21 cellular contexts compared by ENCODE assay signal in the genomic region with DNA sequence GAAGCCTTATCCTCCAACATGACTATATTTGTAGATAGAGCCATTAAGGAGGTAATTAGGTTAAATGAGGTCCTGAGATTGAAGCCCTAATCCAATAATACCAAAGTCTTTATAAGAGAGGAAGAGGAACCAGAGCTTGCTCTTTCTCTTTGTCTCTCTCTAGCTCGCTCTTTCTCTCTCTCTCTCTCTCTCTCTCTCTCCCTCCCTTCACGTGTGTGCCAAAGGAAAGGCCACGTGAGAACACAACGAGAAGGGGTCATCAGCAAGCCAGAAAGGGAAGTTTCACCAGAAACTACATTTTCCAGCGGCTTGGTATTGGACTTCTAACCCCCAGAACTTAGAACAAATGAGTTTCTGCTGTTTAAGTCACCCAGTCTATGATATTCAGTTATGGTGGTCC.
"Had no signal": no experiment of that assay in that cellular context is flagged by ENCODE, and none has a peak within 500 bp of the region (broad histone marks: within the 10 kb centered on the region; RNA-seq: fewer than 3 reads in every experiment).

No MANE protein-coding gene starts in this region.

- H3K36me3 ChIP-seq: left lung, right lobe of liver, tibial artery had no signal

- H3K27ac Mint-ChIP-seq: activated CD4-positive, alpha-beta T cell treated with anti-CD3 and anti-CD28 coated beads, Interleukin-2, amount 10 ng/mL, durations not matched to agents 24 days and 14 days; activated CD8-positive, alpha-beta memory T cell treated with anti-CD3 and anti-CD28 coated beads, Interleukin-2, amount 10 ng/mL, durations not matched to agents 7 days and 5 days; activated CD8-positive, alpha-beta T cell treated with anti-CD3 and anti-CD28 coated beads for 36 hours; activated naive CD4-positive, alpha-beta T cell treated with anti-CD3 and anti-CD28 coated beads, Interleukin-2, amount 50 U/mL, for 24 hours; brain; dendritic cell treated with granulocyte-macrophage colony-stimulating factor and Interleukin-4, amounts not matched to agents 40 ng/mL and 50 ng/mL, for 4 days; immature natural killer cell; mesothelial cell of epicardium; naive thymus-derived CD8-positive, alpha-beta T cell; stimulated activated effector memory CD8-positive, alpha-beta T cell treated with anti-CD3 and anti-CD28 coated beads, Interleukin-12 subunit alpha, Interleukin-12 subunit beta, amount 100 ng/mL, for 72 hours; stimulated activated naive CD8-positive, alpha-beta T cell treated with anti-CD3 and anti-CD28 coated beads, Interleukin-15, amount 100 ng/mL, for 72 hours had no signal

- H3K4me3 ChIP-seq: left lung, right lobe of liver, skin epidermis, tibial artery had no signal

- H3K27me3 Mint-ChIP-seq: activated CD4-positive, alpha-beta T cell treated with anti-CD3 and anti-CD28 coated beads, Interleukin-2, amount 10 ng/mL, durations not matched to agents 24 days and 14 days; activated CD8-positive, alpha-beta memory T cell treated with anti-CD3 and anti-CD28 coated beads, Interleukin-2, amount 10 ng/mL, durations not matched to agents 7 days and 5 days; activated CD8-positive, alpha-beta T cell treated with anti-CD3 and anti-CD28 coated beads for 36 hours; activated naive CD4-positive, alpha-beta T cell treated with anti-CD3 and anti-CD28 coated beads, Interleukin-2, amount 50 U/mL, for 24 hours; brain; dendritic cell treated with granulocyte-macrophage colony-stimulating factor and Interleukin-4, amounts not matched to agents 40 ng/mL and 50 ng/mL, for 4 days; naive thymus-derived CD8-positive, alpha-beta T cell; stimulated activated naive CD8-positive, alpha-beta T cell treated with anti-CD3 and anti-CD28 coated beads, Interleukin-15, amount 100 ng/mL, for 72 hours had no signal

- H3K36me3 Mint-ChIP-seq: activated CD8-positive, alpha-beta memory T cell treated with anti-CD3 and anti-CD28 coated beads, Interleukin-2, amount 10 ng/mL, durations not matched to agents 7 days and 5 days; activated naive CD4-positive, alpha-beta T cell treated with anti-CD3 and anti-CD28 coated beads, Interleukin-2, amount 50 U/mL, for 24 hours; brain; immature natural killer cell; mesothelial cell of epicardium; naive thymus-derived CD8-positive, alpha-beta T cell; stimulated activated effector memory CD8-positive, alpha-beta T cell treated with anti-CD3 and anti-CD28 coated beads, Interleukin-12 subunit alpha, Interleukin-12 subunit beta, amount 100 ng/mL, for 72 hours had no signal

- H3K9me3 Mint-ChIP-seq: activated CD4-positive, alpha-beta T cell treated with anti-CD3 and anti-CD28 coated beads, Interleukin-2, amount 10 ng/mL, durations not matched to agents 24 days and 14 days; stimulated activated effector memory CD8-positive, alpha-beta T cell treated with anti-CD3 and anti-CD28 coated beads, Interleukin-12 subunit alpha, Interleukin-12 subunit beta, amount 100 ng/mL, for 72 hours had no signal

- H3K4me1 Mint-ChIP-seq: activated CD4-positive, alpha-beta T cell treated with anti-CD3 and anti-CD28 coated beads, Interleukin-2, amount 10 ng/mL, durations not matched to agents 24 days and 14 days; activated CD8-positive, alpha-beta memory T cell treated with anti-CD3 and anti-CD28 coated beads, Interleukin-2, amount 10 ng/mL, durations not matched to agents 7 days and 5 days; activated naive CD4-positive, alpha-beta T cell treated with anti-CD3 and anti-CD28 coated beads, Interleukin-2, amount 50 U/mL, for 24 hours; immature natural killer cell; mesothelial cell of epicardium; naive thymus-derived CD8-positive, alpha-beta T cell; stimulated activated effector memory CD8-positive, alpha-beta T cell treated with anti-CD3 and anti-CD28 coated beads, Interleukin-12 subunit alpha, Interleukin-12 subunit beta, amount 100 ng/mL, for 72 hours; stimulated activated naive CD8-positive, alpha-beta T cell treated with anti-CD3 and anti-CD28 coated beads, Interleukin-15, amount 100 ng/mL, for 72 hours had no signal

- H3K9me3 ChIP-seq: right lobe of liver, tibial artery had no signal

- H3K4me3 Mint-ChIP-seq: activated CD4-positive, alpha-beta T cell treated with anti-CD3 and anti-CD28 coated beads, Interleukin-2, amount 10 ng/mL, durations not matched to agents 24 days and 14 days; activated CD8-positive, alpha-beta memory T cell treated with anti-CD3 and anti-CD28 coated beads, Interleukin-2, amount 10 ng/mL, durations not matched to agents 7 days and 5 days; activated CD8-positive, alpha-beta T cell treated with anti-CD3 and anti-CD28 coated beads for 36 hours; activated naive CD4-positive, alpha-beta T cell treated with anti-CD3 and anti-CD28 coated beads, Interleukin-2, amount 50 U/mL, for 24 hours; brain; dendritic cell treated with granulocyte-macrophage colony-stimulating factor and Interleukin-4, amounts not matched to agents 40 ng/mL and 50 ng/mL, for 4 days; immature natural killer cell; mesothelial cell of epicardium; naive thymus-derived CD8-positive, alpha-beta T cell; stimulated activated effector memory CD8-positive, alpha-beta T cell treated with anti-CD3 and anti-CD28 coated beads, Interleukin-12 subunit alpha, Interleukin-12 subunit beta, amount 100 ng/mL, for 72 hours; stimulated activated naive CD8-positive, alpha-beta T cell treated with anti-CD3 and anti-CD28 coated beads, Interleukin-15, amount 100 ng/mL, for 72 hours had no signal

- H3K4me1 ChIP-seq: left lung, right lobe of liver, tibial artery had no signal

- ATAC-seq: activated CD4-positive, CD25-positive, alpha-beta regulatory T cell treated with anti-CD3 and anti-CD28 coated beads, Interleukin-2, amount 50 U/mL, for 24 hours; activated CD8-positive, alpha-beta memory T cell treated with anti-CD3 and anti-CD28 coated beads, Interleukin-2, amount 10 ng/mL, durations not matched to agents 7 days and 5 days; activated CD8-positive, alpha-beta T cell treated with anti-CD3 and anti-CD28 coated beads for 36 hours; left lung; naive thymus-derived CD8-positive, alpha-beta T cell; right lobe of liver; stimulated activated effector memory CD8-positive, alpha-beta T cell treated with anti-CD3 and anti-CD28 coated beads, Interleukin-12 subunit alpha, Interleukin-12 subunit beta, amount 100 ng/mL, for 72 hours; stimulated activated naive CD8-positive, alpha-beta T cell treated with anti-CD3 and anti-CD28 coated beads, Interleukin-15, amount 100 ng/mL, for 72 hours had no signal

- DNase-seq: activated CD4-positive, alpha-beta T cell treated with anti-CD3 and anti-CD28 coated beads, Interleukin-2, amount 10 ng/mL, durations not matched to agents 24 days and 14 days; activated CD8-positive, alpha-beta memory T cell treated with anti-CD3 and anti-CD28 coated beads, Interleukin-2, amount 10 ng/mL, durations not matched to agents 7 days and 5 days; activated CD8-positive, alpha-beta T cell treated with anti-CD3 and anti-CD28 coated beads for 36 hours; activated gamma-delta T cell; activated T-cell treated with anti-CD3 and anti-CD28 coated beads for 4 hours; aorta; effector CD4-positive, alpha-beta T cell; immature natural killer cell; left lung; naive thymus-derived CD8-positive, alpha-beta T cell; right lobe of liver; stimulated activated CD4-positive, alpha-beta T cell treated with anti-CD3 and anti-CD28 coated beads, Interleukin-1b, Interleukin-23, amount 100 ng/mL, for 48 hours; stimulated activated naive CD8-positive, alpha-beta T cell treated with anti-CD3 and anti-CD28 coated beads, Interleukin-15, amount 100 ng/mL, for 72 hours; tibial artery had no signal

- H3K27ac ChIP-seq: left lung, right lobe of liver, skin epidermis, tibial artery had no signal

- H3K27me3 ChIP-seq: left lung, right lobe of liver, tibial artery had no signal
